34 cellular contexts compared by ENCODE assay signal in genomic region chr6:32208996-32209395, GRCh38.
"Had no signal": no experiment of that assay in that cellular context is flagged by ENCODE, and none has a peak within 500 bp of the region (broad histone marks: within the 10 kb centered on the region; RNA-seq: fewer than 3 reads in every experiment).

No MANE protein-coding gene starts in this region.

- H3K27me3 Mint-ChIP-seq: activated naive CD8-positive, alpha-beta T cell treated with anti-CD3 and anti-CD28 coated beads for 36 hours; activated naive CD8-positive, alpha-beta T cell treated with anti-CD3 and anti-CD28 coated beads, Interleukin-2, amount 50 U/mL, for 24 hours; activated T-cell treated with anti-CD3 and anti-CD28 coated beads, Interleukin-2, amount 50 U/mL, for 24 hours had no signal

- DNase-seq: activated CD4-positive, alpha-beta memory T cell treated with anti-CD3 and anti-CD28 coated beads, Interleukin-2, amount 10 ng/mL, durations not matched to agents 7 days and 5 days; activated CD4-positive, alpha-beta T cell treated with anti-CD3 and anti-CD28 coated beads for 1 hour; activated CD4-positive, alpha-beta T cell treated with anti-CD3 and anti-CD28 coated beads for 4 hours; activated CD4-positive, alpha-beta T cell treated with anti-CD3 and anti-CD28 coated beads, Interleukin-2, amount 10 ng/mL, durations not matched to agents 7 days and 5 days; activated CD4-positive, alpha-beta T cell treated with anti-CD3 and anti-CD28 coated beads, Interleukin-2, amount 50 U/mL, for 4 hours; activated CD4-positive, CD25-positive, alpha-beta regulatory T cell; activated CD8-positive, alpha-beta memory T cell treated with anti-CD3 and anti-CD28 coated beads, Interleukin-2, amount 50 U/mL, for 48 hours; activated gamma-delta T cell; activated naive CD4-positive, alpha-beta T cell; activated naive CD4-positive, alpha-beta T cell treated with anti-CD3 and anti-CD28 coated beads, Interleukin-2, amount 50 U/mL, for 16 hours; activated naive CD8-positive, alpha-beta T cell treated with anti-CD3 and anti-CD28 coated beads for 36 hours; activated naive CD8-positive, alpha-beta T cell treated with anti-CD3 and anti-CD28 coated beads, Interleukin-2, amount 50 U/mL, for 24 hours; activated T-cell treated with anti-CD3 and anti-CD28 coated beads for 4 hours; activated T-cell treated with anti-CD3 and anti-CD28 coated beads, Interleukin-2, amount 50 U/mL, for 24 hours; activated T-cell treated with anti-CD3 and anti-CD28 coated beads, Interleukin-2, amount 50 U/mL, for 72 hours; adrenal gland; amygdala; aorta; body of pancreas; caudate nucleus; cortex of kidney; dermis blood vessel endothelial cell; effector CD4-positive, alpha-beta T cell; effector memory CD8-positive, alpha-beta T cell; esophagus squamous epithelium; foreskin melanocyte; head of caudate nucleus; T-helper 1 cell; T-helper 17 cell; T1000; WERI-Rb-1 had no signal

- H3K27ac ChIP-seq: adrenal gland, body of pancreas, epithelial cell of prostate, esophagus squamous epithelium, gastroesophageal sphincter, WERI-Rb-1 had no signal

- H3K4me3 ChIP-seq: adrenal gland, body of pancreas, esophagus squamous epithelium, gastroesophageal sphincter had no signal

- H3K4me1 ChIP-seq: adrenal gland, body of pancreas, esophagus squamous epithelium, gastroesophageal sphincter had no signal

- H3K4me1 Mint-ChIP-seq: activated CD4-positive, alpha-beta memory T cell treated with anti-CD3 and anti-CD28 coated beads, Interleukin-2, amount 10 ng/mL, durations not matched to agents 7 days and 5 days; activated CD4-positive, alpha-beta T cell treated with anti-CD3 and anti-CD28 coated beads, Interleukin-2, amount 10 ng/mL, durations not matched to agents 7 days and 5 days; activated naive CD8-positive, alpha-beta T cell treated with anti-CD3 and anti-CD28 coated beads for 36 hours; activated naive CD8-positive, alpha-beta T cell treated with anti-CD3 and anti-CD28 coated beads, Interleukin-2, amount 50 U/mL, for 24 hours had no signal

- H3K27ac Mint-ChIP-seq: activated CD4-positive, alpha-beta memory T cell treated with anti-CD3 and anti-CD28 coated beads, Interleukin-2, amount 10 ng/mL, durations not matched to agents 7 days and 5 days; activated CD4-positive, alpha-beta T cell treated with anti-CD3 and anti-CD28 coated beads, Interleukin-2, amount 10 ng/mL, durations not matched to agents 7 days and 5 days; activated naive CD8-positive, alpha-beta T cell treated with anti-CD3 and anti-CD28 coated beads for 36 hours; activated naive CD8-positive, alpha-beta T cell treated with anti-CD3 and anti-CD28 coated beads, Interleukin-2, amount 50 U/mL, for 24 hours; activated T-cell treated with anti-CD3 and anti-CD28 coated beads, Interleukin-2, amount 50 U/mL, for 24 hours; activated T-cell treated with anti-CD3 and anti-CD28 coated beads, Interleukin-2, amount 50 U/mL, for 72 hours; effector memory CD8-positive, alpha-beta T cell; T-helper 17 cell; T-helper 2 cell treated with Interferon-gamma antibody and Interleukin-4, amounts not matched to agents 5 μg/mL and 100 μg/mL, for 36 hours had no signal

- ATAC-seq: activated naive CD8-positive, alpha-beta T cell treated with anti-CD3 and anti-CD28 coated beads, Interleukin-2, amount 50 U/mL, for 24 hours; activated T-cell treated with anti-CD3 and anti-CD28 coated beads, Interleukin-2, amount 50 U/mL, for 72 hours; body of pancreas; effector memory CD8-positive, alpha-beta T cell; gastroesophageal sphincter; T-helper 17 cell had no signal

- H3K9me3 Mint-ChIP-seq: activated CD4-positive, alpha-beta memory T cell treated with anti-CD3 and anti-CD28 coated beads, Interleukin-2, amount 10 ng/mL, durations not matched to agents 7 days and 5 days; activated CD4-positive, alpha-beta T cell treated with anti-CD3 and anti-CD28 coated beads, Interleukin-2, amount 10 ng/mL, durations not matched to agents 7 days and 5 days; activated naive CD8-positive, alpha-beta T cell treated with anti-CD3 and anti-CD28 coated beads for 36 hours; activated naive CD8-positive, alpha-beta T cell treated with anti-CD3 and anti-CD28 coated beads, Interleukin-2, amount 50 U/mL, for 24 hours; activated T-cell treated with anti-CD3 and anti-CD28 coated beads, Interleukin-2, amount 50 U/mL, for 24 hours; effector memory CD8-positive, alpha-beta T cell; T-helper 2 cell treated with Interferon-gamma antibody and Interleukin-4, amounts not matched to agents 5 μg/mL and 100 μg/mL, for 36 hours had no signal

- H3K27me3 ChIP-seq: adrenal gland, body of pancreas, esophagus squamous epithelium had no signal

- H3K4me3 Mint-ChIP-seq: activated CD4-positive, alpha-beta memory T cell treated with anti-CD3 and anti-CD28 coated beads, Interleukin-2, amount 10 ng/mL, durations not matched to agents 7 days and 5 days; activated CD4-positive, alpha-beta T cell treated with anti-CD3 and anti-CD28 coated beads, Interleukin-2, amount 10 ng/mL, durations not matched to agents 7 days and 5 days; activated naive CD8-positive, alpha-beta T cell treated with anti-CD3 and anti-CD28 coated beads for 36 hours; activated naive CD8-positive, alpha-beta T cell treated with anti-CD3 and anti-CD28 coated beads, Interleukin-2, amount 50 U/mL, for 24 hours; activated T-cell treated with anti-CD3 and anti-CD28 coated beads, Interleukin-2, amount 50 U/mL, for 24 hours; activated T-cell treated with anti-CD3 and anti-CD28 coated beads, Interleukin-2, amount 50 U/mL, for 72 hours; effector memory CD8-positive, alpha-beta T cell; T-helper 17 cell; T-helper 2 cell treated with Interferon-gamma antibody and Interleukin-4, amounts not matched to agents 5 μg/mL and 100 μg/mL, for 36 hours had no signal

- H3K36me3 ChIP-seq: adrenal gland, gastroesophageal sphincter, WERI-Rb-1 had no signal

- H3K9me3 ChIP-seq: adrenal gland, body of pancreas, esophagus squamous epithelium, gastroesophageal sphincter had no signal

- H3K36me3 Mint-ChIP-seq: activated naive CD8-positive, alpha-beta T cell treated with anti-CD3 and anti-CD28 coated beads for 36 hours had no signal
